In the genomic region with DNA sequence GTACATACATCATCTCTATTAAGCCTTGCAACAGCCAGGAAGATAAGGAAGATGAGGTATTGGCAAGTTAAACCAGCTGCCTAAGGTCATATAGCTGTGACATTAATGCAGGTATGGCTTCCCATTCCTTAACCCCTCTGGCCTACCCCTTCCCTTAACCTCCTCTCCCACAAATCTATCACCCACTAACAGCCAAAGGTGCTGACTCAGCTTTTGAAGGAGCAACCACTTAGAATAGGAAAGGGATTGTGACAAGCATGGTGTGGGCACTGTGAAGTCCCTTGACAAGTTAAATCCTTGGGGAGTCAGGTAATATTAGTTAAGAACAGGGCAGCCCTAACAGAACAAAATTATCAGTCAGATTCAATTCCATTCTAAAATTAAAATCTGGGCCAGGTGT, we compare ENCODE assay signal across 27 cellular contexts. TPM values are rescaled to one million over a fixed set of nuclear protein-coding genes. Genes with fewer than 3 reads are reported as not detected.
DNase-seq lines count a peak whose midpoint lies in the region; ATAC-seq, FAIRE-seq and TF ChIP-seq lines count a peak whose summit lies in the region.
"Had no signal": no experiment of that assay in that cellular context is flagged by ENCODE, and none has a peak within 500 bp of the region (broad histone marks: within the 10 kb centered on the region; RNA-seq: fewer than 3 reads in every experiment).

No MANE protein-coding gene starts in this region.

- TF ChIP-seq POLR2A in A549 (IDR thresholded peaks at IDR 0.05; ENCODE audit: low read length) (no peak), IMR-90 (IDR thresholded peaks at IDR 0.05; ENCODE audit: low read depth, low read length) (no peak), K562 (conservative IDR thresholded peaks at IDR 0.05) (no peak)

- H3K36me3 Mint-ChIP-seq in WTC11 = no peaks in the 10 kb centered on the region
- H3K36me3 Mint-ChIP-seq in CD4-positive, alpha-beta T cell (ENCODE audit: low read depth) = no peaks in the 10 kb centered on the region
- H3K36me3 Mint-ChIP-seq: CD4-positive, alpha-beta memory T cell; CD8-positive, alpha-beta memory T cell had no signal

- H2AK9ac ChIP-seq in IMR-90 (replicated peaks; ENCODE audit: low read depth, low read length, poor library complexity) = no peak overlapping the region

- peaks cover 17% of the 10 kb centered on the region for H3K27me3 Mint-ChIP-seq in WTC11 (ENCODE audit: low read depth)
- peaks cover 24% of the 10 kb centered on the region for H3K27me3 Mint-ChIP-seq in CD4-positive, alpha-beta T cell

- no peak overlapping the region for H3K14ac ChIP-seq in IMR-90 (replicated peaks; ENCODE audit: low read depth, low read length)

- no peak overlapping the region for H4K5ac ChIP-seq in IMR-90 (ENCODE audit: low read depth, low read length)

- FAIRE-seq in A549 (lab: Jason Lieb, UNC) (no peak), K562 (lab: Jason Lieb, UNC) (no peak)
- FAIRE-seq: A204.1, GM12878, GM12892, GM18507 had no signal

- H3K9me3 Mint-ChIP-seq in WTC11 = no peaks in the 10 kb centered on the region
- no peaks in the 10 kb centered on the region for H3K9me3 Mint-ChIP-seq in CD4-positive, alpha-beta T cell
- H3K9me3 Mint-ChIP-seq: CD8-positive, alpha-beta memory T cell had no signal

- TF ChIP-seq EP300 in A549 (IDR thresholded peaks at IDR 0.05) (no peak), K562 (IDR thresholded peaks at IDR 0.05; ENCODE audit: low read length) (no peak)

- DNase-seq in A549 (ENCODE audit: low read depth in 1 of 2, low spot score in 1 of 2) (no peak), IMR-90 (no peak), K562 (ENCODE audit: extremely low read depth in 1 of 4, low spot score in 3 of 4) (no peak), SHP77 (lab: John Stamatoyannopoulos, UW) (no peak), WTC11 (ENCODE audit: low spot score) (no peak)
- DNase-seq in CD4-positive, alpha-beta T cell = no peak
- DNase-seq in activated CD4-positive, CD25-positive, alpha-beta regulatory T cell (lab: John Stamatoyannopoulos, UW) = no peak
- DNase-seq: 8988T; AML-193; CD4-positive, alpha-beta memory T cell; CD8-positive, alpha-beta memory T cell; COR-L47; DMS 273 treated with DMSO at 0.1 percent for 48 hours; DMS153; DMS53; DMS79; DND-41; EL; GDM1 had no signal

- no peaks in the 10 kb centered on the region for H4K20me1 ChIP-seq in IMR-90 (ENCODE audit: insufficient read depth, low read length)
- no peaks in the 10 kb centered on the region for H4K20me1 ChIP-seq in K562 (replicated peaks; ENCODE audit: control insufficient read depth, insufficient read depth, low read length)
- H4K20me1 ChIP-seq: BLaER1 treated with 17β-estradiol and CSF1 and Interleukin-3, amounts not matched to agents 10 nM and 100 nM had no signal

- H2AFZ ChIP-seq in IMR-90 (replicated peaks; ENCODE audit: low read length, poor library complexity) (no peak overlapping the region), K562 (ENCODE audit: low read depth, low read length) (no peak overlapping the region)

- BruUV-seq in IMR-90 (replicated peaks; lab: Mats Ljungman, UMichigan) (no TSS peak), K562 (replicated peaks; lab: Mats Ljungman, UMichigan) (no TSS peak)

- H3K79me1 ChIP-seq in IMR-90 (ENCODE audit: low read depth in 1 of 2, low read length in 2 of 2) = no peaks in the 10 kb centered on the region

- in situ Hi-C loops in IMR-90 (cut with MboI; ENCODE audit: low sequenced_read_pairs) (no loop called here), K562 (cut with MboI) (no loop called here)

- H3K4me3 ChIP-seq in A549 (no peak overlapping the region), IMR-90 (ENCODE audit: insufficient read depth, low read depth, low read length) (no peak overlapping the region), K562 (no peak overlapping the region)
- H3K4me3 ChIP-seq: BLaER1 treated with 17β-estradiol and CSF1 and Interleukin-3, amounts not matched to agents 10 nM and 100 nM; GM12878 had no signal

- TF ChIP-seq RAD21 in A549 (conservative IDR thresholded peaks at IDR 0.05 in 1 of 2, IDR thresholded peaks at IDR 0.05 in 1 of 2) = no peak
- no peak for TF ChIP-seq RAD21 in IMR-90 (IDR thresholded peaks at IDR 0.05; ENCODE audit: low read length)
- TF ChIP-seq RAD21 in K562 (CRISPR knock-in tag; conservative IDR thresholded peaks at IDR 0.05 in 1 of 2, IDR thresholded peaks at IDR 0.05 in 1 of 2) = no peak

- H3K4me1 Mint-ChIP-seq in WTC11 = no peaks in the 10 kb centered on the region
- H3K4me1 Mint-ChIP-seq in CD4-positive, alpha-beta T cell (ENCODE audit: low read depth) = peaks cover 5% of the 10 kb centered on the region

- H3K18ac ChIP-seq in IMR-90 (ENCODE audit: low read depth, low read length) = no peak overlapping the region

- H3K56ac ChIP-seq in IMR-90 (ENCODE audit: extremely low read depth, insufficient read depth, low read length) = no peak overlapping the region

- H3K27me3 ChIP-seq in IMR-90 (ENCODE audit: control insufficient read depth, insufficient read depth, low read length) (peaks cover 2% of the 10 kb centered on the region), K562 (ENCODE audit: control insufficient read depth in 2 of 2, insufficient read depth in 2 of 2, low read length in 2 of 2) (no peaks in the 10 kb centered on the region)
- H3K27me3 ChIP-seq in CD4-positive, alpha-beta T cell (ENCODE audit: control insufficient read depth, insufficient read depth, low read length) = peaks cover 15% of the 10 kb centered on the region
- H3K27me3 ChIP-seq: BLaER1 treated with 17β-estradiol and CSF1 and Interleukin-3, amounts not matched to agents 10 nM and 100 nM had no signal

- no peaks in the 10 kb centered on the region for H3K79me2 ChIP-seq in K562 (ENCODE audit: control insufficient read depth, insufficient read depth, low read length)

- dilution Hi-C loops in IMR-90 (cut with HindIII; ENCODE audit: low sequenced_read_pairs, unreplicated experiment) = no loop called here

- H2BK15ac ChIP-seq in IMR-90 (ENCODE audit: low read depth, low read length) = no peak overlapping the region

- no peak for TF ChIP-seq CTCF in A549 (IDR thresholded peaks at IDR 0.05)
- no peak for TF ChIP-seq CTCF in IMR-90 (conservative IDR thresholded peaks at IDR 0.05; ENCODE audit: low read depth, low read length)
- no peak for TF ChIP-seq CTCF in K562 (IDR thresholded peaks at IDR 0.05 in 2 of 3, conservative IDR thresholded peaks at IDR 0.05 in 1 of 3; ENCODE audit: insufficient read depth in 2 of 3, low read depth in 1 of 3, low read length in 3 of 3)
- TF ChIP-seq CTCF in WTC11 (IDR thresholded peaks at IDR 0.05) = no peak
- no peak for TF ChIP-seq CTCF in CD4-positive, alpha-beta T cell (IDR thresholded peaks at IDR 0.05)

- POLR2A ChIA-PET in A549 (lab: Yijun Ruan, JAX) (no interaction called here), IMR-90 (lab: Charles Lee; ENCODE audit: unreplicated experiment) (no interaction called here), K562 (lab: Yijun Ruan, JAX) (interaction anchor here (1.3 to 1.4 kb wide), 2 partner anchors 13 to 15 kb away, joined by 4 to 5 read pairs; no protein-coding TSS in a partner anchor), WTC11 (lab: Charles Lee) (no interaction called here)
- POLR2A ChIA-PET in CD4-positive, alpha-beta T cell (lab: Charles Lee) = no interaction called here

- H4K91ac ChIP-seq in IMR-90 (ENCODE audit: insufficient read depth, low read depth, low read length) = no peak overlapping the region

- no peak overlapping the region for H2AK5ac ChIP-seq in IMR-90 (ENCODE audit: low read depth, low read length)

- H3K4me1 ChIP-seq in A549 (no peaks in the 10 kb centered on the region), IMR-90 (ENCODE audit: control insufficient read depth, insufficient read depth, low read length) (0 out of 2 replicates have a peak, but pooled peaks cover 1% of the 10 kb centered on the region), K562 (replicated peaks in 1 of 2; ENCODE audit: control insufficient read depth in 2 of 2, insufficient read depth in 2 of 2, low read length in 2 of 2) (peaks cover 5 to 18% of the 10 kb centered on the region in 2 experiments; a peak in 4 of 5 replicates)
- H3K4me1 ChIP-seq: BLaER1 treated with 17β-estradiol and CSF1 and Interleukin-3, amounts not matched to agents 10 nM and 100 nM had no signal

- ATAC-seq in A549 = no peak
- no peak for ATAC-seq in IMR-90 (ENCODE audit: low read depth)
- no peak for ATAC-seq in K562
- peak; percentile 25 for ATAC-seq in esophagus mucosa
- ATAC-seq in WTC11 = no peak
- ATAC-seq in CD4-positive, alpha-beta T cell (ENCODE audit: poor library complexity) = no peak
- ATAC-seq: GM12878 had no signal

- H3K36me3 ChIP-seq in IMR-90 (ENCODE audit: control insufficient read depth, insufficient read depth, low read length) (no peaks in the 10 kb centered on the region), K562 (ENCODE audit: control insufficient read depth, insufficient read depth, low read length) (no peaks in the 10 kb centered on the region)
- H3K36me3 ChIP-seq: BLaER1 treated with 17β-estradiol and CSF1 and Interleukin-3, amounts not matched to agents 10 nM and 100 nM had no signal

- no peak overlapping the region for H3K4ac ChIP-seq in IMR-90 (ENCODE audit: low read depth, low read length)

- H3K9me3 ChIP-seq in A549 (no peaks in the 10 kb centered on the region), IMR-90 (ENCODE audit: control insufficient read depth, insufficient read depth, low read length) (no peaks in the 10 kb centered on the region), K562 (replicated peaks; ENCODE audit: control insufficient read depth, insufficient read depth, low read depth, low read length) (no peaks in the 10 kb centered on the region)
- H3K9me3 ChIP-seq in CD4-positive, alpha-beta T cell (ENCODE audit: control insufficient read depth, low read length) = no peaks in the 10 kb centered on the region
- H3K9me3 ChIP-seq: BLaER1 treated with 17β-estradiol and CSF1 and Interleukin-3, amounts not matched to agents 10 nM and 100 nM had no signal

- no peak overlapping the region for H3K9ac ChIP-seq in IMR-90 (ENCODE audit: low read depth, low read length)
- H3K9ac ChIP-seq in K562 (ENCODE audit: insufficient read depth in 1 of 2, low read depth in 2 of 2, low read length in 2 of 2) = no peak overlapping the region
- H3K9ac ChIP-seq: BLaER1 treated with 17β-estradiol and CSF1 and Interleukin-3, amounts not matched to agents 10 nM and 100 nM had no signal

- intact Hi-C loops in IMR-90 (cut with micrococcal nuclease) = no loop called here
- intact Hi-C loops in K562 (cut with micrococcal nuclease) = no loop called here
- intact Hi-C loops in CD4-positive, alpha-beta T cell (cut with DNase I, micrococcal nuclease) = no loop called here

- peaks cover 3% of the 10 kb centered on the region; the same call in 1 of the 2 replicates for H3K9me1 ChIP-seq in IMR-90 (ENCODE audit: insufficient read depth, low read length)
- H3K9me1 ChIP-seq in K562 (ENCODE audit: control insufficient read depth, insufficient read depth, low read length) = no peaks in the 10 kb centered on the region

- no peak overlapping the region for H2BK20ac ChIP-seq in IMR-90 (ENCODE audit: low read depth, low read length)

- no peak overlapping the region for H3K4me3 Mint-ChIP-seq in WTC11
- H3K4me3 Mint-ChIP-seq in CD4-positive, alpha-beta T cell = no peak overlapping the region
- H3K4me3 Mint-ChIP-seq: B cell; CD4-positive, alpha-beta memory T cell; CD8-positive, alpha-beta memory T cell had no signal

- H3K23ac ChIP-seq in IMR-90 (ENCODE audit: low read depth, low read length) = no peak overlapping the region

- H3K27ac Mint-ChIP-seq in WTC11 = no peak overlapping the region
- no peak overlapping the region for H3K27ac Mint-ChIP-seq in CD4-positive, alpha-beta T cell
- H3K27ac Mint-ChIP-seq: B cell; CD4-positive, alpha-beta memory T cell; CD8-positive, alpha-beta memory T cell had no signal

- no peak overlapping the region for H2BK120ac ChIP-seq in IMR-90 (ENCODE audit: low read depth, low read length)

- H4K8ac ChIP-seq in IMR-90 (ENCODE audit: low read depth in 2 of 2, low read length in 2 of 2) = no peak overlapping the region

- H3K27ac ChIP-seq in A549 (no peak overlapping the region), IMR-90 (ENCODE audit: insufficient read depth, low read length) (no peak overlapping the region), K562 (ENCODE audit: extremely low read depth, low read depth, low read length) (no peak overlapping the region)
- no peak overlapping the region for H3K27ac ChIP-seq in CD4-positive, alpha-beta T cell (ENCODE audit: low read depth, low read length)
- H3K27ac ChIP-seq: BLaER1 treated with 17β-estradiol and CSF1 and Interleukin-3, amounts not matched to agents 10 nM and 100 nM; C4-2B had no signal

- H2BK5ac ChIP-seq in IMR-90 (ENCODE audit: low read depth, low read length, poor library complexity, severe bottlenecking) = no peak overlapping the region

- no peak overlapping the region for H3K4me2 ChIP-seq in A549
- no peak overlapping the region for H3K4me2 ChIP-seq in IMR-90 (ENCODE audit: low read depth, low read length)
- H3K4me2 ChIP-seq in K562 (ENCODE audit: insufficient read depth, low read length) = no peak overlapping the region
- H3K4me2 ChIP-seq: BLaER1 treated with 17β-estradiol and CSF1 and Interleukin-3, amounts not matched to agents 10 nM and 100 nM had no signal

- CTCF ChIA-PET in A549 (lab: Yijun Ruan, JAX) (no interaction called here), IMR-90 (lab: Yijun Ruan, JAX) (no interaction called here), K562 (lab: Yijun Ruan, JAX; ENCODE audit: low intra/inter-chr PET ratio) (no interaction called here), WTC11 (lab: Charles Lee) (no interaction called here)
- CTCF ChIA-PET in CD4-positive, alpha-beta T cell (lab: Charles Lee) = no interaction called here

RNA-seq across cellular contexts. Expression of a gene that starts 5.4 kb away (rescaled TPM):
- 1.9 and 2.0 TPM in 2 replicates for polyA plus RNA-seq in A549 (2011; rRNA removed)
- polyA plus RNA-seq in A549 (2012; cell fraction: cytosol; rRNA removed) = 0.17 and 0.19 TPM in 2 replicates
- polyA plus RNA-seq in A549 (2012; cell fraction: nucleus; rRNA removed) = 0.08 and 0.10 TPM in 2 replicates
- 0.42 to 0.48 TPM (median 0.46 TPM) in 3 replicates for polyA plus RNA-seq in A549 (2017; fragmentation: RNase III; extraction: RNeasy Plus Mini Kit Qiagen cat#74134 plus additional on column Dnase treatment)
- polyA minus RNA-seq in A549 (2011; rRNA and poly(A)+ RNA removed) = 0.68 and 0.79 TPM in 2 replicates
- total RNA-seq in IMR-90 (2012; rRNA removed) = 5.6 and 9.7 TPM in 2 replicates
- 1.7 and 2.4 TPM in 2 replicates for polyA plus RNA-seq in IMR-90 (2012; rRNA removed)
- 0.53 and 0.80 TPM in 2 replicates for polyA plus RNA-seq in IMR-90 (2012; cell fraction: cytosol; rRNA removed)
- polyA plus RNA-seq in IMR-90 (2012; cell fraction: nucleus; rRNA removed; ENCODE audit: low replicate concordance) = 0.22 and 1.4 TPM in 2 replicates
- total RNA-seq in K562 (2011; cell fraction: chromatin; rRNA removed; ENCODE audit: low replicate concordance) = 1.8 and 7.8 TPM in 2 replicates
- 1.3 and 2.1 TPM in 2 replicates for total RNA-seq in K562 (2011; cell fraction: nucleolus; rRNA removed)
- 5.4 and 8.2 TPM in 2 replicates for total RNA-seq in K562 (2011; cell fraction: nucleoplasm; rRNA removed)
- total RNA-seq in K562 (2014; rRNA removed) = 7.3 and 8.0 TPM in 2 replicates
- total RNA-seq in K562 (2014; rRNA removed; fragmentation: Illumina TruSeq; extraction: Trizol) = 12.1 and 13.6 TPM in 2 replicates
- total RNA-seq in K562 (2015; rRNA removed; fragmentation: Illumina TruSeq; extraction: Trizol) = 9.1 and 10.2 TPM in 2 replicates
- 9.9 and 10.8 TPM in 2 replicates for total RNA-seq in K562 (2021)
- polyA plus RNA-seq in K562 (2011; rRNA removed) = 2.9 and 5.5 TPM in 2 replicates
- polyA plus RNA-seq in K562 (2011; cell fraction: cytosol; rRNA removed) = 1.2 and 1.8 TPM in 2 replicates
- polyA plus RNA-seq in K562 (2011; cell fraction: nucleus; rRNA removed) = 1.8 and 1.9 TPM in 2 replicates
- polyA plus RNA-seq in K562 (2012) = 4.4 and 6.3 TPM in 2 replicates
- polyA plus RNA-seq in K562 (2014; fragmentation: Illumina TruSeq; extraction: Trizol) = 8.3 and 10.5 TPM in 2 replicates
- polyA plus RNA-seq in K562 (2014; fragmentation: Nextera tagmentation; extraction: Ambion mirVana) = 1 to 10 TPM; 4.4 to 5.0 TPM
- polyA plus RNA-seq in K562 (2014; rRNA removed) = 6.5 and 8.6 TPM in 2 replicates
- 3.8 and 5.6 TPM in 2 replicates for polyA minus RNA-seq in K562 (2011; rRNA and poly(A)+ RNA removed)
- 1.7 and 3.1 TPM in 2 replicates for polyA minus RNA-seq in K562 (2011; cell fraction: cytosol; rRNA and poly(A)+ RNA removed)
- 1.8 and 2.7 TPM in 2 replicates for polyA minus RNA-seq in K562 (2011; cell fraction: nucleus; rRNA and poly(A)+ RNA removed)
- total RNA-seq in esophagus mucosa = 28.5 TPM
- 13.8 to 16.5 TPM (median 15.5 TPM) in 3 replicates for total RNA-seq in WTC11 (2021)
- under 1 TPM; 0.25 to 0.38 TPM for total RNA-seq in CD4-positive, alpha-beta T cell
- total RNA-seq: B cell had no signal
